15 cellular contexts compared by ENCODE assay signal in the genomic region with DNA sequence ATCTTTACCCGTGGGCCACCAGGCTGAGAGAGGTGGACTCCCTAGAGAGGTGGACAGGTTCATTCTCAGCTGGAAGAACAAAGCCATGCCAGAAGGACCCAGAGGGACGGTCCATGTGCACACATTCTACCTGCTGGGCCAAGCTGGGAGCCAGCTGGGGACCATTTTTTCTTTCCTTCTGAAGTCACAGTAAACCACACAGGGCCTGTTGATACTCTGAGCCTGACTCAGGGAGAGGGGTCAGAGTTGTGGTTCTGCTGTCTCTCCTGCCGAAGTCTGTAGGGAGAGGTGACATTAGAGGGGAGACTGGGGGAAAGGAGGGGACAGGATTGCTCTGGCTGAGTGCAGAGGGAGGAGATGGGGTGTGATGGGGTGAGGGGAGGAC.
DNase-seq lines count a peak whose midpoint lies in the region; ATAC-seq and TF ChIP-seq lines count a peak whose summit lies in the region.
"Had no signal": no experiment of that assay in that cellular context is flagged by ENCODE, and none has a peak within 500 bp of the region (broad histone marks: within the 10 kb centered on the region; RNA-seq: fewer than 3 reads in every experiment).

No MANE protein-coding gene starts in this region.

- H3K27me3 ChIP-seq in heart left ventricle (no peaks in the 10 kb centered on the region), SJSA1 (replicated peaks) (no peaks in the 10 kb centered on the region), foreskin keratinocyte (no peaks in the 10 kb centered on the region)
- H3K27me3 ChIP-seq: body of pancreas had no signal

- WGBS in heart left ventricle, 4 donors: 42 to 58% (median 48%) methylated on average over 3 of the region's 3 CpGs

- H3K27ac Mint-ChIP-seq in endothelial cell (ENCODE audit: unreplicated experiment): peak overlapping the region; percentile 52
- peak overlapping the region; percentile 36 for H3K27ac Mint-ChIP-seq in stimulated activated memory B cell treated with anti-CD40 and anti-IgM and Interleukin-4, amounts not matched to agents 10 μg/mL and 1 μg/mL and 100 μg/mL, for 72 hours

- DNase-seq in heart left ventricle (peak in 2 of 5 donors; percentile 10 to 27), left cardiac atrium (no peak), SJSA1 (ENCODE audit: low read depth in 1 of 2, low spot score in 2 of 2) (no peak), endothelial cell (ENCODE audit: low spot score) (no peak), foreskin keratinocyte (no peak)
- no peak for DNase-seq in stimulated activated CD4-positive, alpha-beta T cell treated with anti-CD3 and anti-CD28 coated beads, Interleukin-15, amount 100 ng/mL, for 24 hours
- DNase-seq: activated CD4-positive, alpha-beta T cell treated with anti-CD3 and anti-CD28 coated beads, Interleukin-2, amount 50 U/mL, for 4 hours; body of pancreas; Caco-2; NK-92 treated with Interleukin-12 subunit alpha and Interleukin-12 subunit beta, amount 100 ng/mL, for 24 hours; stimulated activated CD4-positive, alpha-beta T cell treated with anti-CD3 and anti-CD28 coated beads, Interleukin-2, amount 100 ng/mL, for 48 hours; T-helper 9 cell; trophoblast cell had no signal

- H3K27ac ChIP-seq in heart left ventricle (peak overlapping the region in 8 of 12 donors; percentile 29 to 88 (median 54)), SJSA1 (peak overlapping the region; percentile 56; the same call in 1 of the 2 replicates), foreskin keratinocyte (no peak overlapping the region)
- H3K27ac ChIP-seq: body of pancreas had no signal

- H3K9me3 ChIP-seq in heart left ventricle: peaks cover 0 to 7% (median 0%) of the 10 kb centered on the region in 12 donors
- H3K9me3 ChIP-seq in SJSA1 (replicated peaks): peaks cover 9% of the 10 kb centered on the region
- H3K9me3 ChIP-seq: body of pancreas had no signal

- H3K36me3 ChIP-seq in heart left ventricle: peaks cover 0 to 23% (median 0%) of the 10 kb centered on the region in 9 donors
- H3K36me3 ChIP-seq in SJSA1: no peaks in the 10 kb centered on the region

- peaks cover 11% of the 10 kb centered on the region for H3K27me3 Mint-ChIP-seq in endothelial cell (ENCODE audit: unreplicated experiment)
- H3K27me3 Mint-ChIP-seq in stimulated activated memory B cell treated with anti-CD40 and anti-IgM and Interleukin-4, amounts not matched to agents 10 μg/mL and 1 μg/mL and 100 μg/mL, for 72 hours: peaks cover 8% of the 10 kb centered on the region

- peaks cover 33% of the 10 kb centered on the region for H3K4me1 Mint-ChIP-seq in endothelial cell (ENCODE audit: unreplicated experiment)
- peaks cover 55% of the 10 kb centered on the region for H3K4me1 Mint-ChIP-seq in stimulated activated memory B cell treated with anti-CD40 and anti-IgM and Interleukin-4, amounts not matched to agents 10 μg/mL and 1 μg/mL and 100 μg/mL, for 72 hours

- H3K9me3 Mint-ChIP-seq in endothelial cell (ENCODE audit: unreplicated experiment): no peaks in the 10 kb centered on the region
- H3K9me3 Mint-ChIP-seq in stimulated activated memory B cell treated with anti-CD40 and anti-IgM and Interleukin-4, amounts not matched to agents 10 μg/mL and 1 μg/mL and 100 μg/mL, for 72 hours: peaks cover 4% of the 10 kb centered on the region

- ATAC-seq in heart left ventricle (no peak), left cardiac atrium (no peak), GM21447 (IDR thresholded peaks at IDR 0.05; ENCODE audit: unreplicated experiment) (no peak), foreskin keratinocyte (no peak)
- no peak for ATAC-seq in stimulated activated memory B cell treated with anti-CD40 and anti-IgM and Interleukin-4, amounts not matched to agents 10 μg/mL and 1 μg/mL and 100 μg/mL, for 72 hours
- ATAC-seq: body of pancreas had no signal

- TF ChIP-seq CTCF in heart left ventricle (IDR thresholded peaks at IDR 0.05) (no peak), endothelial cell (IDR thresholded peaks at IDR 0.05; ENCODE audit: unreplicated experiment) (no peak), foreskin keratinocyte (conservative IDR thresholded peaks at IDR 0.05) (no peak)

- TF ChIP-seq POLR2A in heart left ventricle (IDR thresholded peaks at IDR 0.05): no peak

- H3K4me1 ChIP-seq in heart left ventricle (peaks cover 0 to 83% (median 55%) of the 10 kb centered on the region in 12 donors), SJSA1 (replicated peaks) (peaks cover 20% of the 10 kb centered on the region), foreskin keratinocyte (no peaks in the 10 kb centered on the region)
- H3K4me1 ChIP-seq: body of pancreas, Caco-2 had no signal

- H3K4me3 Mint-ChIP-seq in endothelial cell (ENCODE audit: unreplicated experiment): no peak overlapping the region
- no peak overlapping the region for H3K4me3 Mint-ChIP-seq in stimulated activated memory B cell treated with anti-CD40 and anti-IgM and Interleukin-4, amounts not matched to agents 10 μg/mL and 1 μg/mL and 100 μg/mL, for 72 hours

- H3K4me3 ChIP-seq in heart left ventricle: no peak overlapping the region
- H3K4me3 ChIP-seq in SJSA1: no peak overlapping the region
- H3K4me3 ChIP-seq: body of pancreas had no signal

- H3K36me3 Mint-ChIP-seq in endothelial cell (ENCODE audit: low read depth, unreplicated experiment): peaks cover 22% of the 10 kb centered on the region
- no peaks in the 10 kb centered on the region for H3K36me3 Mint-ChIP-seq in stimulated activated memory B cell treated with anti-CD40 and anti-IgM and Interleukin-4, amounts not matched to agents 10 μg/mL and 1 μg/mL and 100 μg/mL, for 72 hours

- intact Hi-C loops in heart left ventricle (cut with DNase I) (no loop called here), left cardiac atrium (cut with DNase I) (no loop called here)
